Comparison of ENCODE assay signal across 35 cellular contexts in genomic region chr4:37051111-37051510, GRCh38.
"Had no signal": no experiment of that assay in that cellular context is flagged by ENCODE, and none has a peak within 500 bp of the region (broad histone marks: within the 10 kb centered on the region; RNA-seq: fewer than 3 reads in every experiment).

No MANE protein-coding gene starts in this region.

- DNase-seq: Karpas-422, Kasumi-1, MG63, MM.1S, MV-4-11, NCI-H1048, NCI-H1092, NCI-H1092 treated with DMSO at 0.1 percent for 48 hours, NCI-H1105, NCI-H1105 treated with DMSO at 0.1 percent for 48 hours, NCI-H1417, NCI-H1417 treated with DMSO at 0.1 percent for 48 hours, NCI-H1436, NCI-H1436 treated with DMSO at 0.1 percent for 48 hours, NCI-H146, NCI-H1694, NCI-H1694 treated with DMSO at 0.1 percent for 48 hours, NCI-H187, NCI-H187 treated with DMSO at 0.1 percent for 48 hours, NCI-H1930, NCI-H2029, NCI-H2029 treated with DMSO at 0.1 percent for 48 hours, NCI-H2081, NCI-H2081 treated with DMSO at 0.1 percent for 48 hours, NCI-H2107, NCI-H2171, NCI-H2171 treated with DMSO at 0.1 percent for 48 hours, NCI-H2227 treated with DMSO at 0.1 percent for 48 hours, NCI-H226, NCI-H345, NCI-H446, NCI-H446 treated with DMSO at 0.1 percent for 48 hours, NCI-H510A, NCI-H510A treated with DMSO at 0.1 percent for 48 hours had no signal

- H3K4me3 ChIP-seq: MG63 had no signal

- H3K27ac ChIP-seq: KMS-11 had no signal
